8 cellular contexts compared by ENCODE assay signal in genomic region chr22:26671317-26672059, GRCh38. TPM values are rescaled to one million over a fixed set of nuclear protein-coding genes. Genes with fewer than 3 reads are reported as not detected.
DNase-seq lines count a peak whose midpoint lies in the region; ATAC-seq and TF ChIP-seq lines count a peak whose summit lies in the region.

No MANE protein-coding gene starts in this region.

- H3K4me3 Mint-ChIP-seq in T-helper 2 cell treated with Interferon-gamma antibody and Interleukin-4, amounts not matched to agents 5 μg/mL and 100 μg/mL, for 36 hours: peak overlapping the region; percentile 98
- H3K4me3 Mint-ChIP-seq in naive thymus-derived CD8-positive, alpha-beta T cell: peak overlapping the region; percentile 92 to 100 (median 98)

- H3K36me3 ChIP-seq in body of pancreas (replicated peaks in 1 of 2; ENCODE audit: insufficient read depth in 1 of 2, low read depth in 2 of 2) (no peaks in the 10 kb centered on the region), stomach smooth muscle (ENCODE audit: control insufficient read depth in 2 of 2, insufficient read depth in 2 of 2, low read length in 2 of 2) (peaks cover 0 to 3% of the 10 kb centered on the region in 2 donors)

- intact Hi-C loops in body of pancreas (cut with DNase I): no loop called here

- peaks cover 46% of the 10 kb centered on the region for H3K4me1 ChIP-seq in body of pancreas
- peaks cover 25% of the 10 kb centered on the region for H3K4me1 ChIP-seq in stomach smooth muscle (ENCODE audit: control insufficient read depth, insufficient read depth, low read length)

- ATAC-seq in body of pancreas: no peak
- peak; percentile 33 to 37 for ATAC-seq in naive thymus-derived CD8-positive, alpha-beta T cell

- no peaks in the 10 kb centered on the region for H3K27me3 Mint-ChIP-seq in T-helper 2 cell treated with Interferon-gamma antibody and Interleukin-4, amounts not matched to agents 5 μg/mL and 100 μg/mL, for 36 hours (ENCODE audit: low read depth)
- no peaks in the 10 kb centered on the region for H3K27me3 Mint-ChIP-seq in naive thymus-derived CD8-positive, alpha-beta T cell

- no peaks in the 10 kb centered on the region for H3K9me3 ChIP-seq in body of pancreas
- H3K9me3 ChIP-seq in stomach smooth muscle (ENCODE audit: control insufficient read depth in 2 of 2, low read length in 2 of 2): no peaks in the 10 kb centered on the region

- H3K27me3 ChIP-seq in body of pancreas: no peaks in the 10 kb centered on the region
- H3K27me3 ChIP-seq in stomach smooth muscle (ENCODE audit: control insufficient read depth in 1 of 2, insufficient read depth in 2 of 2, low read length in 2 of 2): peaks cover 0 to 2% of the 10 kb centered on the region in 2 donors

- POLR2A ChIA-PET in naive thymus-derived CD8-positive, alpha-beta T cell (lab: Charles Lee): interaction anchor here (0.7 to 5.7 kb wide), 15 partner anchors 12 to 1248 kb away, joined by 3 to 55 read pairs (median 4); partner anchors contain the start of genes HPS4, MIAT, PITPNB and SRRD

- H3K4me1 Mint-ChIP-seq in T-helper 2 cell treated with Interferon-gamma antibody and Interleukin-4, amounts not matched to agents 5 μg/mL and 100 μg/mL, for 36 hours (ENCODE audit: low read depth): peaks cover 59% of the 10 kb centered on the region
- peaks cover 53 to 78% (median 74%) of the 10 kb centered on the region in 4 donors for H3K4me1 Mint-ChIP-seq in naive thymus-derived CD8-positive, alpha-beta T cell

- TF ChIP-seq CTCF in body of pancreas (IDR thresholded peaks at IDR 0.05): no peak

- no peak overlapping the region for H3K9ac ChIP-seq in stomach smooth muscle (ENCODE audit: low read length in 2 of 2)

- DNase-seq in NCI-H748 (lab: John Stamatoyannopoulos, UW; ENCODE audit: unreplicated experiment) (peak; percentile 19), NCI-H748 treated with DMSO at 0.1 percent for 48 hours (lab: John Stamatoyannopoulos, UW) (no peak), body of pancreas (peak; percentile 35 to 40 (median 38)), RPMI8226 (no peak), GDM1 (lab: John Stamatoyannopoulos, UW) (no peak)
- peak; percentile 55 for DNase-seq in T-helper 2 cell treated with Interferon-gamma antibody and Interleukin-4, amounts not matched to agents 5 μg/mL and 100 μg/mL, for 36 hours (ENCODE audit: low spot score)
- DNase-seq in naive thymus-derived CD8-positive, alpha-beta T cell: peak; percentile 45 to 85 (median 70)

- H3K27ac ChIP-seq in body of pancreas: peak overlapping the region in 3 of 4 donors; percentile 82 to 89 (median 89)
- H3K27ac ChIP-seq in stomach smooth muscle (ENCODE audit: low read length): peak overlapping the region; percentile 98

- H3K9me3 Mint-ChIP-seq in T-helper 2 cell treated with Interferon-gamma antibody and Interleukin-4, amounts not matched to agents 5 μg/mL and 100 μg/mL, for 36 hours: no peaks in the 10 kb centered on the region
- no peaks in the 10 kb centered on the region for H3K9me3 Mint-ChIP-seq in naive thymus-derived CD8-positive, alpha-beta T cell

- H3K27ac Mint-ChIP-seq in T-helper 2 cell treated with Interferon-gamma antibody and Interleukin-4, amounts not matched to agents 5 μg/mL and 100 μg/mL, for 36 hours: peak overlapping the region; percentile 100
- peak overlapping the region; percentile 97 to 100 (median 99) for H3K27ac Mint-ChIP-seq in naive thymus-derived CD8-positive, alpha-beta T cell

- WGBS in body of pancreas, 2 donors: 84 to 94% methylated on average over 7 to 14 of the region's 15 CpGs

- H3K4me3 ChIP-seq in body of pancreas (no peak overlapping the region), stomach smooth muscle (ENCODE audit: low read length in 2 of 2) (peak overlapping the region in 1 of 2 donors; percentile 95)

- TF ChIP-seq POLR2A in body of pancreas (IDR thresholded peaks at IDR 0.05): no peak

- peaks cover 33% of the 10 kb centered on the region for H3K36me3 Mint-ChIP-seq in T-helper 2 cell treated with Interferon-gamma antibody and Interleukin-4, amounts not matched to agents 5 μg/mL and 100 μg/mL, for 36 hours (ENCODE audit: low read depth)
- H3K36me3 Mint-ChIP-seq in naive thymus-derived CD8-positive, alpha-beta T cell: peaks cover 0 to 7% (median 0%) of the 10 kb centered on the region in 3 donors

RNA-seq across cellular contexts. Expression of gene MIAT, which starts 14.1 kb away (rescaled TPM):
- 1 to 10 TPM; 1.0 to 2.6 TPM for total RNA-seq in body of pancreas
- 100 to 1,000 TPM; 357 to 362 TPM for total RNA-seq in naive thymus-derived CD8-positive, alpha-beta T cell
- polyA plus RNA-seq in naive thymus-derived CD8-positive, alpha-beta T cell: under 1 TPM; 0.06 to 0.76 (median 0.63) TPM

RNA-seq across cellular contexts. Expression of gene CRYBA4, which starts 49.7 kb away (rescaled TPM):
- not detected for total RNA-seq in body of pancreas
- not detected for total RNA-seq in naive thymus-derived CD8-positive, alpha-beta T cell
- under 1 TPM in 1 of 3 donors, not detected in 2; 0.43 TPM for polyA plus RNA-seq in naive thymus-derived CD8-positive, alpha-beta T cell

RNA-seq across cellular contexts. Expression of gene CRYBB1, which starts 53.7 kb away (rescaled TPM):
- under 1 TPM in 1 of 2 donors, not detected in 1; 0.52 TPM for total RNA-seq in body of pancreas
- not detected for total RNA-seq in naive thymus-derived CD8-positive, alpha-beta T cell
- polyA plus RNA-seq in naive thymus-derived CD8-positive, alpha-beta T cell: not detected

Comparison
In these comparisons a context has a peak if more than half of its experiments do, and no peak if none do; other contexts are left out.
1. DNase-seq: peak in NCI-H748 (single experiment), T-helper 2 cell treated with Interferon-gamma antibody and Interleukin-4, amounts not matched to agents 5 μg/mL and 100 μg/mL, for 36 hours (single experiment), body of pancreas (4 of 4) and naive thymus-derived CD8-positive, alpha-beta T cell (10 of 10); none in NCI-H748 treated with DMSO at 0.1 percent for 48 hours (single experiment), RPMI8226 (single experiment) and GDM1 (single experiment).
2. RNA of gene MIAT, which starts 14.1 kb away (total RNA-seq): 357 to 362 TPM in naive thymus-derived CD8-positive, alpha-beta T cell; 1.0 to 2.6 TPM in body of pancreas; every median in the first group is over 10 times any median in the second.